In genomic region chr14:106831322-106831720, GRCh38 we compare ENCODE assay signal across 8 cellular contexts.
DNase-seq lines count a peak whose midpoint lies in the region; ATAC-seq and TF ChIP-seq lines count a peak whose summit lies in the region.

No MANE protein-coding gene starts in this region.

- peaks cover 0 to 5% (median 2%) of the 10 kb centered on the region in 3 donors for H3K4me1 Mint-ChIP-seq in T-cell

- peak; percentile 12 for TF ChIP-seq POLR2A in GM18505 (IDR thresholded peaks at IDR 0.05; ENCODE audit: borderline replicate concordance, extremely low read depth, insufficient read depth, insufficient read length)

- no peak overlapping the region for H3K4me3 Mint-ChIP-seq in T-cell

- no peaks in the 10 kb centered on the region for H3K36me3 Mint-ChIP-seq in T-cell

- H3K4me3 ChIP-seq in choroid plexus epithelial cell (ENCODE audit: low read depth, low read length) = no peak overlapping the region

- H3K27me3 Mint-ChIP-seq in T-cell = peaks cover 13 to 20% of the 10 kb centered on the region in 2 donors

- DNase-seq in T-cell = peak in 32 of 34 experiments; percentile 16 to 69 (median 44)
- DNase-seq in choroid plexus epithelial cell (ENCODE audit: low read depth) = peak; percentile 0
- peak; percentile 11 for DNase-seq in stimulated activated CD8-positive, alpha-beta memory T cell treated with anti-CD3 and anti-CD28 coated beads, Interleukin-15, amount 100 ng/mL, for 24 hours (ENCODE audit: low read depth)
- no peak for DNase-seq in NCI-H2196 treated with DMSO at 0.1 percent for 48 hours (lab: John Stamatoyannopoulos, UW; ENCODE audit: unreplicated experiment)
- DNase-seq in NCI-H1092 treated with DMSO at 0.1 percent for 48 hours (lab: John Stamatoyannopoulos, UW) = no peak
- no peak for DNase-seq in NCI-H2107 treated with DMSO at 0.1 percent for 48 hours (lab: John Stamatoyannopoulos, UW; ENCODE audit: unreplicated experiment)

- H3K9me3 Mint-ChIP-seq in T-cell = peaks cover 0 to 6% (median 0%) of the 10 kb centered on the region in 3 donors

- peak overlapping the region in 1 of 2 donors; percentile 7 for H3K27ac Mint-ChIP-seq in T-cell

- TF ChIP-seq CTCF in choroid plexus epithelial cell (conservative IDR thresholded peaks at IDR 0.05; ENCODE audit: low read depth, low read length) = peak; percentile 23

- CTCF ChIA-PET in T-cell (lab: Charles Lee) = interaction anchor here (0.8 to 1.4 kb wide), 5 partner anchors 10 to 143 kb away, joined by 3 to 6 read pairs (median 4); no protein-coding TSS in a partner anchor

- POLR2A ChIA-PET in T-cell (lab: Charles Lee) = no interaction called here

- ATAC-seq in GM18505 (IDR thresholded peaks at IDR 0.05; ENCODE audit: unreplicated experiment) (peak; percentile 51), HG02870 (IDR thresholded peaks at IDR 0.05; ENCODE audit: unreplicated experiment) (peak; percentile 47), T-cell (replicated peaks in 1 of 4) (peak in 1 of 4 experiments; percentile 62)

Comparison
In these comparisons a context has a peak if more than half of its experiments do, and no peak if none do; other contexts are left out.
1. DNase-seq: peak in T-cell (32 of 34), choroid plexus epithelial cell (single experiment) and stimulated activated CD8-positive, alpha-beta memory T cell treated with anti-CD3 and anti-CD28 coated beads, Interleukin-15, amount 100 ng/mL, for 24 hours (single experiment); none in NCI-H2196 treated with DMSO at 0.1 percent for 48 hours (single experiment), NCI-H1092 treated with DMSO at 0.1 percent for 48 hours (single experiment) and NCI-H2107 treated with DMSO at 0.1 percent for 48 hours (single experiment).